Comparison of ENCODE assay signal across 8 cellular contexts in the genomic region with DNA sequence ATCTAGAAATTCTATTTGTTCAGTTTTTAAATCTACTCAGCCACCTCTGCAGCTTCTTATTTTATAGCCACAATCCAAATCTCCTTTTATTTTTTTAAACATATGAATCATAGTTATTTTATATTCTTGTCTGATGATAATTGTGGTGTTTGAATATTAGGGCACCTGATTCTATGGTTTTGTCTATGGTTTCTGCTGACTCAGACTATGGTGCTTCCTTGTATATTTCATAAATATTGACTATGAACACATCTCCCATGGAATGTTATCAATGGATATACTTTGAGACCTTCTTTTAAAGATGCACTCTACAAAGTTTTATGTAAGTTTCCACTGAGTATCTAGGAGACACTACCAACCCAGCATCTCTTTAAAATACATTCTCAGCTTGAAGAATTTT.
"Had no signal": no experiment of that assay in that cellular context is flagged by ENCODE, and none has a peak within 500 bp of the region (broad histone marks: within the 10 kb centered on the region; RNA-seq: fewer than 3 reads in every experiment).

No MANE protein-coding gene starts in this region.

- H2AFZ ChIP-seq: GM23338 had no signal

- H3K27me3 Mint-ChIP-seq: IgD-negative memory B cell had no signal

- H3K27ac Mint-ChIP-seq: GM23338, H9, IgD-negative memory B cell had no signal

- DNase-seq: H9, HCEC 1CT, KG1 had no signal

- H3K4me3 Mint-ChIP-seq: GM23338, H9, IgD-negative memory B cell had no signal

- H3K9me3 Mint-ChIP-seq: H9 had no signal

- H3K4me2 ChIP-seq: GM23338 had no signal

- FAIRE-seq: H1, H54 had no signal

- H3K27ac ChIP-seq: HL-60 had no signal

- H3K36me3 Mint-ChIP-seq: IgD-negative memory B cell had no signal

- ATAC-seq: GM23338 had no signal

- H3K4me3 ChIP-seq: GM23338 had no signal

- H3K4me1 Mint-ChIP-seq: GM23338, H9, IgD-negative memory B cell had no signal
